21 cellular contexts compared by ENCODE assay signal in the genomic region with DNA sequence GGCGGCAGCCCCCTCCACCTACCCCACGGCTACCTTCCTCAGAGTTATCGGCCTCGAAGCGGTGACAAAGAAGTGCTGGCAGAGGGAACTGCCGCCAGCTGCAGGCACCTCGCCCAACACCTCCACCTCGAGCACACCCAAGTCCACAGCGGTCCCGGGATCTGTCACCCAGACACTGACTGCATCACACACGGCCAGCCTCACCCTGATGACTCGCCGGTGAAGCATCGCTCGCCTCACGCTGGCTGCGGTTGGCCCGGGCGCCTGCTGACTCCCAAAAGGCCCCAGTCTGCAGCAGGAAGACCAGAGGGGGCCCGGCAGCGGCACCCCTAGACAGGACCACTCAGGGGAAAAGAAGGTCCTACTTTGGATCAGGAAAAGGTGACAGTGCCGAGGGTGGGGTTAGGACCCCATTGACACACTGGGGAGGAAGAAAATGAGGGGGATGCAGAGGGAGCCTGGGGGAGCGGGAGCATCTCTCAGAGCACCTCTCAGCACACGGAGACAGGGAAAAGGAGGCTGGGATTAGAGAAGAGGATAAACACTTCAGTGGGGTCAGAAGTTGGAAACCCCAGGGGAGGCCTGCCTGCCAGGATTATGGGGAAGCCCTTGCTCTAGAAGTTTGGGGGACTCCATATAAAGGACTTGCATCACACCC. TPM values are rescaled to one million over a fixed set of nuclear protein-coding genes. Genes with fewer than 3 reads are reported as not detected.
DNase-seq lines count a peak whose midpoint lies in the region; FAIRE-seq and TF ChIP-seq lines count a peak whose summit lies in the region.
"Not testable (repeated sequence)": the region's sequence is repeated elsewhere in the genome, so short reads cannot be mapped to it uniquely, and the experiment has no call there.
"Had no signal": no experiment of that assay in that cellular context is flagged by ENCODE, and none has a peak within 500 bp of the region (broad histone marks: within the 10 kb centered on the region; RNA-seq: fewer than 3 reads in every experiment).

No MANE protein-coding gene starts in this region.

- not testable (repeated sequence) for H3K4me3 Mint-ChIP-seq in activated naive CD4-positive, alpha-beta T cell treated with anti-CD3 and anti-CD28 coated beads, Interleukin-2, amount 50 U/mL, for 24 hours

- DNase-seq in AG08396 (ENCODE audit: low spot score) (peak; percentile 67), GM04503 (ENCODE audit: low read depth) (peak; percentile 21), RKO (ENCODE audit: low spot score) (peak; percentile 70), choroid plexus epithelial cell (ENCODE audit: low read depth) (peak; percentile 42), glomerular visceral epithelial cell (ENCODE audit: extremely low spot score) (peak; percentile 75), renal cortical epithelial cell (ENCODE audit: low read depth) (peak; percentile 33)
- not testable (repeated sequence) for DNase-seq in HTR-8/SVneo (ENCODE audit: insufficient read length, low spot score)

- not testable (repeated sequence) for H3K4me3 ChIP-seq in choroid plexus epithelial cell (ENCODE audit: low read depth, low read length)

- not testable (repeated sequence) for H3K9me3 Mint-ChIP-seq in activated naive CD4-positive, alpha-beta T cell treated with anti-CD3 and anti-CD28 coated beads, Interleukin-2, amount 50 U/mL, for 24 hours

- not testable (repeated sequence) for H3K4me1 Mint-ChIP-seq in activated naive CD4-positive, alpha-beta T cell treated with anti-CD3 and anti-CD28 coated beads, Interleukin-2, amount 50 U/mL, for 24 hours

- not testable (repeated sequence) for TF ChIP-seq CTCF in choroid plexus epithelial cell (conservative IDR thresholded peaks at IDR 0.05; ENCODE audit: low read depth, low read length)

- H3K36me3 Mint-ChIP-seq in activated naive CD4-positive, alpha-beta T cell treated with anti-CD3 and anti-CD28 coated beads, Interleukin-2, amount 50 U/mL, for 24 hours: not testable (repeated sequence)

- not testable (repeated sequence) for H3K27me3 Mint-ChIP-seq in activated naive CD4-positive, alpha-beta T cell treated with anti-CD3 and anti-CD28 coated beads, Interleukin-2, amount 50 U/mL, for 24 hours

- H3K27ac Mint-ChIP-seq in activated naive CD4-positive, alpha-beta T cell treated with anti-CD3 and anti-CD28 coated beads, Interleukin-2, amount 50 U/mL, for 24 hours: peak overlapping the region; percentile 72

- peak; percentile 48 for FAIRE-seq in HTR-8/SVneo (lab: Jason Lieb, UNC)

RNA-seq across cellular contexts. Expression of a gene that starts 1.6 kb away (rescaled TPM):
- 1.2 TPM in 1 of 2 replicates, not detected in the other for total RNA-seq in renal cortical epithelial cell
- total RNA-seq: activated CD8-positive, alpha-beta T cell treated with anti-CD3 and anti-CD28 coated beads, Interleukin-2, amount 10 ng/mL, durations not matched to agents 7 days and 5 days; activated naive CD4-positive, alpha-beta T cell treated with anti-CD3 and anti-CD28 coated beads for 36 hours; adrenal gland; breast epithelium; heart right ventricle; HT-29; lower lobe of right lung; mucosa of descending colon; natural killer cell treated with Interleukin-12 subunit alpha and Interleukin-12 subunit beta and Interleukin-15 and Interleukin-18, amount 100 ng/mL, for 72 hours; occipital lobe; psoas muscle; sigmoid colon; tibial nerve had no signal

RNA-seq across cellular contexts. Expression of a gene that starts 6.9 kb away (rescaled TPM):
- not detected in 2 replicates for total RNA-seq in renal cortical epithelial cell
- total RNA-seq: activated CD8-positive, alpha-beta T cell treated with anti-CD3 and anti-CD28 coated beads, Interleukin-2, amount 10 ng/mL, durations not matched to agents 7 days and 5 days; activated naive CD4-positive, alpha-beta T cell treated with anti-CD3 and anti-CD28 coated beads for 36 hours; adrenal gland; breast epithelium; heart right ventricle; HT-29; lower lobe of right lung; mucosa of descending colon; natural killer cell treated with Interleukin-12 subunit alpha and Interleukin-12 subunit beta and Interleukin-15 and Interleukin-18, amount 100 ng/mL, for 72 hours; occipital lobe; psoas muscle; sigmoid colon; tibial nerve had no signal

RNA-seq across cellular contexts. Expression of a gene that starts 7.0 kb away (rescaled TPM):
- total RNA-seq in renal cortical epithelial cell: 0.25 and 0.35 TPM in 2 replicates
- total RNA-seq: activated CD8-positive, alpha-beta T cell treated with anti-CD3 and anti-CD28 coated beads, Interleukin-2, amount 10 ng/mL, durations not matched to agents 7 days and 5 days; activated naive CD4-positive, alpha-beta T cell treated with anti-CD3 and anti-CD28 coated beads for 36 hours; heart right ventricle; HT-29; mucosa of descending colon; natural killer cell treated with Interleukin-12 subunit alpha and Interleukin-12 subunit beta and Interleukin-15 and Interleukin-18, amount 100 ng/mL, for 72 hours; occipital lobe; sigmoid colon; tibial nerve had no signal

RNA-seq across cellular contexts. Expression of a gene that starts 13.8 kb away (rescaled TPM):
- total RNA-seq in renal cortical epithelial cell: 1.4 TPM in 1 of 2 replicates, not detected in the other
- total RNA-seq: activated CD8-positive, alpha-beta T cell treated with anti-CD3 and anti-CD28 coated beads, Interleukin-2, amount 10 ng/mL, durations not matched to agents 7 days and 5 days; activated naive CD4-positive, alpha-beta T cell treated with anti-CD3 and anti-CD28 coated beads for 36 hours; breast epithelium; heart right ventricle; lower lobe of right lung; mucosa of descending colon; natural killer cell treated with Interleukin-12 subunit alpha and Interleukin-12 subunit beta and Interleukin-15 and Interleukin-18, amount 100 ng/mL, for 72 hours; occipital lobe; psoas muscle; sigmoid colon; tibial nerve had no signal

RNA-seq across cellular contexts. Expression of a gene that starts 14.1 kb away (rescaled TPM):
- total RNA-seq in renal cortical epithelial cell: 0.25 and 0.52 TPM in 2 replicates
- total RNA-seq: activated CD8-positive, alpha-beta T cell treated with anti-CD3 and anti-CD28 coated beads, Interleukin-2, amount 10 ng/mL, durations not matched to agents 7 days and 5 days; activated naive CD4-positive, alpha-beta T cell treated with anti-CD3 and anti-CD28 coated beads for 36 hours; adrenal gland; HT-29; mucosa of descending colon; natural killer cell treated with Interleukin-12 subunit alpha and Interleukin-12 subunit beta and Interleukin-15 and Interleukin-18, amount 100 ng/mL, for 72 hours; occipital lobe; sigmoid colon; tibial nerve had no signal
